In genomic region chr12:128817115-128818015, GRCh38 we compare ENCODE assay signal across 2 cellular contexts.
TF ChIP-seq lines count a peak whose summit lies in the region.

No MANE protein-coding gene starts in this region.

TF ChIP-seq in IMR-90, 13 proteins besides CTCF, POLR2A, EP300 and RAD21:
- TF ChIP-seq, protein P1, sequence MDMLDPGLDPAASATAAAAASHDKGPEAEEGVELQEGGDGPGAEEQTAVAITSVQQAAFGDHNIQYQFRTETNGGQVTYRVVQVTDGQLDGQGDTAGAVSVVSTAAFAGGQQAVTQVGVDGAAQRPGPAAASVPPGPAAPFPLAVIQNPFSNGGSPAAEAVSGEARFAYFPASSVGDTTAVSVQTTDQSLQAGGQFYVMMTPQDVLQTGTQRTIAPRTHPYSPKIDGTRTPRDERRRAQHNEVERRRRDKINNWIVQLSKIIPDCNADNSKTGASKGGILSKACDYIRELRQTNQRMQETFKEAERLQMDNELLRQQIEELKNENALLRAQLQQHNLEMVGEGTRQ (IDR thresholded peaks at IDR 0.05; ENCODE audit: low read depth, low read length): peak; percentile 6; the same call in 1 of the 2 replicates
- TF ChIP-seq CEBPB (IDR thresholded peaks at IDR 0.05; ENCODE audit: low read depth, low read length): peak; percentile 21; the same call in 1 of the 2 replicates
- TF ChIP-seq CHD1 (IDR thresholded peaks at IDR 0.05; ENCODE audit: low read depth, low read length): no peak
TF ChIP-seq in IMR-90: peak in this region for 2.

TF ChIP-seq in HepG2, 621 proteins besides CTCF, POLR2A, EP300 and RAD21:
- TF ChIP-seq MIER2 (CRISPR knock-in tag; IDR thresholded peaks at IDR 0.05): no peak
- peak; percentile 39; the same call in 1 of the 2 replicates for TF ChIP-seq ATF7 (IDR thresholded peaks at IDR 0.05)
- TF ChIP-seq ATF7 (CRISPR knock-in tag; IDR thresholded peaks at IDR 0.05): no peak
